ENCODE assay signal across 1 cellular context in the genomic region with DNA sequence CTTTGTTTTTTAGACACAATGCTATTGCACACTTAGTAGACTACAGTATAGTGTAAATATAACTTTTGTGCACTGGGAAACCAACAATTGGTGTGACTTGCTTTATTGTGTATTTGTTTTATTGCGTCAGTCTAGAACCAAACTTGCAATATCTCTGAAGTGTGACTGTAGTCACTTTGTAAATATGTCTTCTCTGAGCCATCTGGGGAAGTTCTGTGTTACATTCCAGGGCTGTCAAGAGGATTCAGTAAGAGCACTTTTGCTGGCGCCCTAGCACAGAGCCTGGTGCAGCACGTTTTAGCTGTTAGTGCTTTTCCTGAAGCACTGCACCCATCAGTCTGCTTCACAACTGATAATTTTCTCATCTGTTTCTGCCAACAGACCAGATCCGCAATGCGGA.
TF ChIP-seq lines count a peak whose summit lies in the region.

No MANE protein-coding gene starts in this region.

TF ChIP-seq in HepG2, 621 proteins besides CTCF, POLR2A, EP300 and RAD21 (continued from another document):
- TF ChIP-seq, protein P1, sequence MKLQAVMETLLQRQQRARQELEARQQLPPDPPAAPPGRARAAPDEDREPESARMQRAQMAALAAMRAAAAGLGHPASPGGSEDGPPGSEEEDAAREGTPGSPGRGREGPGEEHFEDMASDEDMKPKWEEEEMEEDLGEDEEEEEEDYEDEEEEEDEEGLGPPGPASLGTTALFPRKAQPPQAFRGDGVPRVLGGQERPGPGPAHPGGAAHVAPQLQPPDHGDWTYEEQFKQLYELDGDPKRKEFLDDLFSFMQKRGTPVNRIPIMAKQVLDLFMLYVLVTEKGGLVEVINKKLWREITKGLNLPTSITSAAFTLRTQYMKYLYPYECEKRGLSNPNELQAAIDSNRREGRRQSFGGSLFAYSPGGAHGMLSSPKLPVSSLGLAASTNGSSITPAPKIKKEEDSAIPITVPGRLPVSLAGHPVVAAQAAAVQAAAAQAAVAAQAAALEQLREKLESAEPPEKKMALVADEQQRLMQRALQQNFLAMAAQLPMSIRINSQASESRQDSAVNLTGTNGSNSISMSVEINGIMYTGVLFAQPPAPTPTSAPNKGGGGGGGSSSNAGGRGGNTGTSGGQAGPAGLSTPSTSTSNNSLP (IDR thresholded peaks at IDR 0.05; ENCODE audit: low read depth, low read length) = peak; percentile 55; the same call in 1 of the 2 replicates
